ENCODE assay signal across 12 cellular contexts in the genomic region with DNA sequence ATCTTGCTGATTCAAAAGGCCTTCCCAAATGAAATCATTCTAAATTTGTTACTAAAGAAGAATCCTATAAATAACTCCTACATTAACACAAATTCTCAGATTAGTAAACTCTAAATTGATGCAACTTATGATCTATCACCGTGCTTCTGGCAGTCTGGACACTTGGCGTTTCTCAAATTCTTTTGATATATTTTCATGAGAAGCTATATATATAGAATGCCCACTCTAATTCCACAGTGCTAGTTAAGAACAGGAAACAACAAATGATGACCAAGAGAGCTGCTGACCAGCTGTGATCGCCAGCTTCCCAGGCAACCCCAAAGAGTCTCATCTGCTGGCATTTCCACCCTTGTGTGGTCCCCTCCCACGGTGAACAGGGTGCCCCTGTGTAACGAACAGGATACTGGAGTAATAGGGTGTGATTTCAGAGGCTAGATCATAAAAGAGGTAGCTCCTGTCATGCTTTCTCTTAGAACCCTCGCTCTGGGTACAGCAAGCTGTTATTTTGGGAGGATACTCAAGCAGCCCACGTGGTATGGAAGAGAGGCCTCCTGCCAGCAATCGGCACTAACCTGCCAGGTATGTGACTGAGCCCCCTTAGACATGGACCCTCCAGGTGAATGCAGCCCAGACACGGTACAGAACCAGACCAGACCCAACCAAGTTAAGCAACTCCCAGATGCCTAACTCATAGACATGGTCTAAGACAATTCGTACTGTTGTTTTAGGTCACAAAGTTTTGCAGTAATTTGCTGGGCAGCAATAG.
A peak's percentile ranks its signal among the peaks of the same experiment; 100 is the strongest.
DNase-seq lines count a peak whose midpoint lies in the region; TF ChIP-seq lines count a peak whose summit lies in the region.
"Had no signal": no experiment of that assay in that cellular context is flagged by ENCODE, and none has a peak within 500 bp of the region (broad histone marks: within the 10 kb centered on the region; RNA-seq: fewer than 3 reads in every experiment).

No MANE protein-coding gene starts in this region.

- TF ChIP-seq CTCF in tibial nerve (IDR thresholded peaks at IDR 0.05) = no peak

- H3K4me3 ChIP-seq in iPS-15b (ENCODE audit: low read depth, low read length) = no peak overlapping the region
- no peak overlapping the region for H3K4me3 ChIP-seq in tibial nerve
- H3K4me3 ChIP-seq in CD4-positive, alpha-beta memory T cell (ENCODE audit: low read length in 2 of 2) = no peak overlapping the region
- no peak overlapping the region for H3K4me3 ChIP-seq in Karpas-422 (ENCODE audit: low read length)

- no peaks in the 10 kb centered on the region for H3K36me3 ChIP-seq in iPS-15b (ENCODE audit: control insufficient read depth, insufficient read depth, low read length)
- peaks cover 0 to 18% (median 0%) of the 10 kb centered on the region in 3 donors for H3K36me3 ChIP-seq in tibial nerve
- no peaks in the 10 kb centered on the region for H3K36me3 ChIP-seq in CD4-positive, alpha-beta memory T cell (ENCODE audit: insufficient read depth, low read length)
- H3K36me3 ChIP-seq in Karpas-422 (ENCODE audit: insufficient read depth, low read length) = no peaks in the 10 kb centered on the region

- TF ChIP-seq POLR2A in tibial nerve (IDR thresholded peaks at IDR 0.05) = no peak

- peak overlapping the region; percentile 28 for H3K9ac ChIP-seq in iPS-15b (ENCODE audit: low read depth, low read length)
- H3K9ac ChIP-seq in Karpas-422 (ENCODE audit: low read length) = no peak overlapping the region

- H3K9me3 ChIP-seq in iPS-15b (ENCODE audit: control insufficient read depth, insufficient read depth, low read length) = no peaks in the 10 kb centered on the region
- no peaks in the 10 kb centered on the region for H3K9me3 ChIP-seq in tibial nerve
- H3K9me3 ChIP-seq in CD4-positive, alpha-beta memory T cell (ENCODE audit: control insufficient read depth in 1 of 2, low read length in 2 of 2) = no peaks in the 10 kb centered on the region
- no peaks in the 10 kb centered on the region for H3K9me3 ChIP-seq in Karpas-422 (ENCODE audit: low read length)

- POLR2A ChIA-PET in CD4-positive, alpha-beta memory T cell (lab: Charles Lee; ENCODE audit: partially characterized antibody) = interaction anchor here (1.7 kb wide), 1 partner anchor 12 kb away, joined by 6 read pairs; no protein-coding TSS in a partner anchor

- peak overlapping the region; percentile 25 to 92 (median 60) for H3K27ac ChIP-seq in tibial nerve
- no peak overlapping the region for H3K27ac ChIP-seq in CD4-positive, alpha-beta memory T cell (ENCODE audit: low read depth, low read length)
- no peak overlapping the region for H3K27ac ChIP-seq in Karpas-422 (ENCODE audit: low read length)

- no peaks in the 10 kb centered on the region for H3K27me3 Mint-ChIP-seq in CD4-positive, alpha-beta memory T cell
- H3K27me3 Mint-ChIP-seq: dendritic cell treated with granulocyte-macrophage colony-stimulating factor and Interleukin-4, amounts not matched to agents 40 ng/mL and 50 ng/mL, for 4 days had no signal

- H3K27me3 ChIP-seq in iPS-15b (ENCODE audit: control insufficient read depth, insufficient read depth, low read length) = no peaks in the 10 kb centered on the region
- no peaks in the 10 kb centered on the region for H3K27me3 ChIP-seq in tibial nerve
- no peaks in the 10 kb centered on the region for H3K27me3 ChIP-seq in CD4-positive, alpha-beta memory T cell (ENCODE audit: insufficient read depth, low read length)
- H3K27me3 ChIP-seq in Karpas-422 (ENCODE audit: low read length) = no peaks in the 10 kb centered on the region

- no peak overlapping the region for H3K4me2 ChIP-seq in Karpas-422 (ENCODE audit: low read depth, low read length, poor library complexity, severe bottlenecking)

- H3K9me2 ChIP-seq in Karpas-422 (replicated peaks; ENCODE audit: insufficient read depth, low read length) = no peaks in the 10 kb centered on the region

- peaks cover 4 to 13% (median 8%) of the 10 kb centered on the region in 4 donors for H3K4me1 Mint-ChIP-seq in CD4-positive, alpha-beta memory T cell

- H3K4me1 ChIP-seq in iPS-15b (ENCODE audit: control insufficient read depth, insufficient read depth, low read length) (peaks cover 8% of the 10 kb centered on the region), tibial nerve (peaks cover 0 to 48% (median 27%) of the 10 kb centered on the region in 4 donors), Karpas-422 (ENCODE audit: low read length) (no peaks in the 10 kb centered on the region)
- H3K4me1 ChIP-seq in CD4-positive, alpha-beta memory T cell (ENCODE audit: insufficient read depth, low read length) = no peaks in the 10 kb centered on the region

- no peak overlapping the region for H2AFZ ChIP-seq in Karpas-422 (ENCODE audit: low read length)

- H3K4me3 Mint-ChIP-seq in CD4-positive, alpha-beta memory T cell = no peak overlapping the region
- H3K4me3 Mint-ChIP-seq: dendritic cell treated with granulocyte-macrophage colony-stimulating factor and Interleukin-4, amounts not matched to agents 40 ng/mL and 50 ng/mL, for 4 days had no signal

- WGBS in tibial nerve, 2 donors = 68 to 75% methylated on average over 10 of the region's 10 CpGs

- CTCF ChIA-PET in CD4-positive, alpha-beta memory T cell (lab: Charles Lee; ENCODE audit: partially characterized antibody) = no interaction called here

- peaks cover 17 to 23% of the 10 kb centered on the region in 2 donors for H3K36me3 Mint-ChIP-seq in CD4-positive, alpha-beta memory T cell

- TF ChIP-seq EP300 in tibial nerve (IDR thresholded peaks at IDR 0.05) = no peak

- H3K9me3 Mint-ChIP-seq in CD4-positive, alpha-beta memory T cell = peaks cover 0 to 1% (median 0%) of the 10 kb centered on the region in 8 donors
- H3K9me3 Mint-ChIP-seq: dendritic cell treated with granulocyte-macrophage colony-stimulating factor and Interleukin-4, amounts not matched to agents 40 ng/mL and 50 ng/mL, for 4 days had no signal

- H4K20me1 ChIP-seq in Karpas-422 (ENCODE audit: insufficient read depth, low read depth, low read length) = no peaks in the 10 kb centered on the region

- peak; percentile 4 for DNase-seq in stimulated activated CD4-positive, alpha-beta T cell treated with anti-CD3 and anti-CD28 coated beads, Interleukin-15, amount 100 ng/mL, for 24 hours
- DNase-seq in stimulated activated CD4-positive, alpha-beta T cell treated with anti-CD3 and anti-CD28 coated beads, Interleukin-4, amount 100 ng/mL, for 4 hours = no peak
- DNase-seq in astrocyte of the hippocampus (ENCODE audit: low read depth, low spot score) (peak; percentile 20), tibial nerve (ENCODE audit: low spot score in 2 of 2) (no peak), NCI-H1092 (lab: John Stamatoyannopoulos, UW) (no peak), Karpas-422 (no peak)
- no peak for DNase-seq in CD4-positive, alpha-beta memory T cell
- DNase-seq: activated CD4-positive, alpha-beta T cell treated with anti-CD3 and anti-CD28 coated beads for 1 hour; AML-193; NCI-H1436 treated with DMSO at 0.1 percent for 48 hours had no signal

- intact Hi-C loops in CD4-positive, alpha-beta memory T cell (cut with micrococcal nuclease) = no loop called here

- peak overlapping the region in 1 of 7 donors; percentile 57 for H3K27ac Mint-ChIP-seq in CD4-positive, alpha-beta memory T cell
- H3K27ac Mint-ChIP-seq: dendritic cell treated with granulocyte-macrophage colony-stimulating factor and Interleukin-4, amounts not matched to agents 40 ng/mL and 50 ng/mL, for 4 days had no signal

- H3K79me2 ChIP-seq in Karpas-422 (ENCODE audit: low read length) = no peaks in the 10 kb centered on the region

Comparison
In these comparisons a context has a peak if more than half of its experiments do, and no peak if none do; other contexts are left out.
1. DNase-seq: peak in stimulated activated CD4-positive, alpha-beta T cell treated with anti-CD3 and anti-CD28 coated beads, Interleukin-15, amount 100 ng/mL, for 24 hours (single experiment) and astrocyte of the hippocampus (single experiment); none in stimulated activated CD4-positive, alpha-beta T cell treated with anti-CD3 and anti-CD28 coated beads, Interleukin-4, amount 100 ng/mL, for 4 hours (0 of 2), tibial nerve (0 of 2), CD4-positive, alpha-beta memory T cell (0 of 5), NCI-H1092 (single experiment) and Karpas-422 (single experiment).
2. H3K27ac ChIP-seq: peak in tibial nerve (4 of 4); none in CD4-positive, alpha-beta memory T cell (single experiment) and Karpas-422 (single experiment).